In genomic region chr2:67917332-67918054, GRCh38 we compare ENCODE assay signal across 9 cellular contexts.
A peak's percentile ranks its signal among the peaks of the same experiment; 100 is the strongest.
DNase-seq lines count a peak whose midpoint lies in the region; ATAC-seq, FAIRE-seq and TF ChIP-seq lines count a peak whose summit lies in the region.
"Had no signal": no experiment of that assay in that cellular context is flagged by ENCODE, and none has a peak within 500 bp of the region (broad histone marks: within the 10 kb centered on the region; RNA-seq: fewer than 3 reads in every experiment).

No MANE protein-coding gene starts in this region.

- H3K4me1 ChIP-seq in astrocyte (ENCODE audit: insufficient read depth, low read length) (peaks cover 8% of the 10 kb centered on the region), aorta (ENCODE audit: control insufficient read depth in 1 of 2, insufficient read depth in 2 of 2, low read length in 2 of 2) (peaks cover 0 to 1% of the 10 kb centered on the region in 2 donors)
- H3K4me1 ChIP-seq: left ventricle myocardium inferior had no signal

- H3K27ac ChIP-seq in astrocyte (ENCODE audit: low read depth, low read length): peak overlapping the region; percentile 94
- peak overlapping the region; percentile 36 to 94 for H3K27ac ChIP-seq in aorta (ENCODE audit: low read depth in 1 of 2, low read length in 2 of 2)
- H3K27ac ChIP-seq: left ventricle myocardium inferior had no signal

- H3K4me3 ChIP-seq in astrocyte (ENCODE audit: insufficient read depth, low read depth, low read length) (peak overlapping the region; percentile 37), aorta (ENCODE audit: low read length in 2 of 2) (no peak overlapping the region)
- H3K4me3 ChIP-seq: left ventricle myocardium inferior had no signal

- H3K36me3 ChIP-seq in astrocyte (ENCODE audit: insufficient read depth, low read length): no peaks in the 10 kb centered on the region
- no peaks in the 10 kb centered on the region for H3K36me3 ChIP-seq in aorta (ENCODE audit: control insufficient read depth in 1 of 2, insufficient read depth in 2 of 2, low read length in 1 of 2)
- H3K36me3 ChIP-seq: left ventricle myocardium inferior had no signal

- peak; percentile 88 for FAIRE-seq in astrocyte (lab: Jason Lieb, UNC)

- intact Hi-C loops in aorta (cut with DNase I): loop anchor here (2.0 to 5.0 kb wide), 3 partner anchors 45 to 70 kb away; no protein-coding TSS in a partner anchor

- H3K9me3 Mint-ChIP-seq in astrocyte (ENCODE audit: unreplicated experiment): no peaks in the 10 kb centered on the region

- H3K27ac Mint-ChIP-seq in astrocyte (ENCODE audit: unreplicated experiment): peak overlapping the region; percentile 90

- H3K9ac ChIP-seq in astrocyte (ENCODE audit: low read length): peak overlapping the region; percentile 75

- no peaks in the 10 kb centered on the region for H3K9me3 ChIP-seq in astrocyte (ENCODE audit: insufficient read depth, low read depth, low read length)
- no peaks in the 10 kb centered on the region for H3K9me3 ChIP-seq in aorta (ENCODE audit: control insufficient read depth, low read length)
- H3K9me3 ChIP-seq: left ventricle myocardium inferior had no signal

- ATAC-seq in aorta (ENCODE audit: low FRiP score): peak; percentile 23

- 68 to 69% methylated on average over 2 of the region's 2 CpGs for WGBS in aorta, 2 donors

- DNase-seq in HPDE6-E6E7 (ENCODE audit: extremely low spot score): peak; percentile 22
- DNase-seq in astrocyte (ENCODE audit: low read depth): peak; percentile 95
- peak; percentile 75 for DNase-seq in glomerular visceral epithelial cell (ENCODE audit: extremely low spot score)
- DNase-seq in aorta: no peak
- DNase-seq in NCI-H2029 treated with DMSO at 0.1 percent for 48 hours (lab: John Stamatoyannopoulos, UW): no peak
- DNase-seq in DMS114 treated with DMSO at 0.1 percent for 48 hours (lab: John Stamatoyannopoulos, UW; ENCODE audit: unreplicated experiment): no peak
- no peak for DNase-seq in occipital lobe (lab: John Stamatoyannopoulos, UW)
- DNase-seq: activated effector memory CD4-positive, alpha-beta T cell treated with Interleukin-2 at 50 U/mL for 16 hours; left ventricle myocardium inferior had no signal

- peak overlapping the region; percentile 17 for H3K4me3 Mint-ChIP-seq in astrocyte (ENCODE audit: unreplicated experiment)

- peaks cover 2% of the 10 kb centered on the region for H3K27me3 Mint-ChIP-seq in astrocyte (ENCODE audit: low read depth, unreplicated experiment)

- H3K36me3 Mint-ChIP-seq in astrocyte (ENCODE audit: low read depth, unreplicated experiment): no peaks in the 10 kb centered on the region

- H3K4me2 ChIP-seq in astrocyte (ENCODE audit: low read length): peak overlapping the region; percentile 82

- TF ChIP-seq CTCF in astrocyte (IDR thresholded peaks at IDR 0.05; ENCODE audit: insufficient read depth, low read depth, low read length): no peak

- no peaks in the 10 kb centered on the region for H3K27me3 ChIP-seq in astrocyte (ENCODE audit: insufficient read depth, low read length)
- no peaks in the 10 kb centered on the region for H3K27me3 ChIP-seq in aorta (ENCODE audit: control insufficient read depth in 1 of 2, insufficient read depth in 2 of 2, low read length in 1 of 2)

- no peaks in the 10 kb centered on the region for H4K20me1 ChIP-seq in astrocyte (ENCODE audit: insufficient read depth, low read length)

- H2AFZ ChIP-seq in astrocyte (ENCODE audit: low read depth, low read length): peak overlapping the region; percentile 74

- peaks cover 9% of the 10 kb centered on the region for H3K4me1 Mint-ChIP-seq in astrocyte (ENCODE audit: low read depth, unreplicated experiment)

- no peaks in the 10 kb centered on the region for H3K79me2 ChIP-seq in astrocyte (ENCODE audit: insufficient read depth, low read length)

Comparison
In these comparisons a context has a peak if more than half of its experiments do, and no peak if none do; other contexts are left out.
1. DNase-seq: peak in HPDE6-E6E7 (single experiment), astrocyte (single experiment) and glomerular visceral epithelial cell (single experiment); none in aorta (0 of 2), NCI-H2029 treated with DMSO at 0.1 percent for 48 hours (single experiment), DMS114 treated with DMSO at 0.1 percent for 48 hours (single experiment) and occipital lobe (single experiment).